In the genomic region with DNA sequence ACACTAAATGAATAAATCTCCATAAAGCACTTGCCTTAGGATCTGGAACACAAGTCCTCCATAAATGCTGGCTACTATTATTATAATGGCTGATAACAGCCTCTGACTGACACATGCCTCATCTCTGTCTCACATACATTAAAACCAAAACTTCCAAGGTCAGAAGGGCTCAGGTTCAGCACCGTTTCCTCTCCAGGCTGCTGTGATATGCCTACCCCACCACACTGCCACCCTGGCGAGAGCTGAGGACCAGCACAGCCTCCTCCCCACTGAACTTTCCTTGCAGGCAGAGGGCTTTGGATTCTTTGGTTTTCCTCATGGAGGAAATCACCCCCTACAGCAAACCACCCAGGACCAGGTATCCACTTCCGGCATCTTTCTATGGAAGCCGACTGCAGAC, we compare ENCODE assay signal across 2 cellular contexts.
TF ChIP-seq lines count a peak whose summit lies in the region.

No MANE protein-coding gene starts in this region.

TF ChIP-seq in liver, 16 proteins besides CTCF, POLR2A, EP300 and RAD21 (continued from another document):
- TF ChIP-seq, protein P1, sequence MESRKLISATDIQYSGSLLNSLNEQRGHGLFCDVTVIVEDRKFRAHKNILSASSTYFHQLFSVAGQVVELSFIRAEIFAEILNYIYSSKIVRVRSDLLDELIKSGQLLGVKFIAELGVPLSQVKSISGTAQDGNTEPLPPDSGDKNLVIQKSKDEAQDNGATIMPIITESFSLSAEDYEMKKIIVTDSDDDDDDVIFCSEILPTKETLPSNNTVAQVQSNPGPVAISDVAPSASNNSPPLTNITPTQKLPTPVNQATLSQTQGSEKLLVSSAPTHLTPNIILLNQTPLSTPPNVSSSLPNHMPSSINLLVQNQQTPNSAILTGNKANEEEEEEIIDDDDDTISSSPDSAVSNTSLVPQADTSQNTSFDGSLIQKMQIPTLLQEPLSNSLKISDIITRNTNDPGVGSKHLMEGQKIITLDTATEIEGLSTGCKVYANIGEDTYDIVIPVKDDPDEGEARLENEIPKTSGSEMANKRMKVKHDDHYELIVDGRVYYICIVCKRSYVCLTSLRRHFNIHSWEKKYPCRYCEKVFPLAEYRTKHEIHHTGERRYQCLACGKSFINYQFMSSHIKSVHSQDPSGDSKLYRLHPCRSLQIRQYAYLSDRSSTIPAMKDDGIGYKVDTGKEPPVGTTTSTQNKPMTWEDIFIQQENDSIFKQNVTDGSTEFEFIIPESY (IDR thresholded peaks at IDR 0.05) = no peak
- no peak for TF ChIP-seq MAX (IDR thresholded peaks at IDR 0.05)
- TF ChIP-seq RXRA (IDR thresholded peaks at IDR 0.05) = no peak
- no peak for TF ChIP-seq NR2F2 (IDR thresholded peaks at IDR 0.05)
- TF ChIP-seq EGR1 (IDR thresholded peaks at IDR 0.05; ENCODE audit: low read depth in 2 of 2) = no peak
- no peak for TF ChIP-seq REST (IDR thresholded peaks at IDR 0.05)
- TF ChIP-seq, protein P2, sequence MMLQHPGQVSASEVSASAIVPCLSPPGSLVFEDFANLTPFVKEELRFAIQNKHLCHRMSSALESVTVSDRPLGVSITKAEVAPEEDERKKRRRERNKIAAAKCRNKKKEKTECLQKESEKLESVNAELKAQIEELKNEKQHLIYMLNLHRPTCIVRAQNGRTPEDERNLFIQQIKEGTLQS (IDR thresholded peaks at IDR 0.05) = no peak
- no peak for TF ChIP-seq TAF1 (conservative IDR thresholded peaks at IDR 0.05)
- TF ChIP-seq JUND (IDR thresholded peaks at IDR 0.05) = no peak

TF ChIP-seq in HepG2, 621 proteins besides CTCF, POLR2A, EP300 and RAD21 (continued from another document):
- TF ChIP-seq, protein P3, sequence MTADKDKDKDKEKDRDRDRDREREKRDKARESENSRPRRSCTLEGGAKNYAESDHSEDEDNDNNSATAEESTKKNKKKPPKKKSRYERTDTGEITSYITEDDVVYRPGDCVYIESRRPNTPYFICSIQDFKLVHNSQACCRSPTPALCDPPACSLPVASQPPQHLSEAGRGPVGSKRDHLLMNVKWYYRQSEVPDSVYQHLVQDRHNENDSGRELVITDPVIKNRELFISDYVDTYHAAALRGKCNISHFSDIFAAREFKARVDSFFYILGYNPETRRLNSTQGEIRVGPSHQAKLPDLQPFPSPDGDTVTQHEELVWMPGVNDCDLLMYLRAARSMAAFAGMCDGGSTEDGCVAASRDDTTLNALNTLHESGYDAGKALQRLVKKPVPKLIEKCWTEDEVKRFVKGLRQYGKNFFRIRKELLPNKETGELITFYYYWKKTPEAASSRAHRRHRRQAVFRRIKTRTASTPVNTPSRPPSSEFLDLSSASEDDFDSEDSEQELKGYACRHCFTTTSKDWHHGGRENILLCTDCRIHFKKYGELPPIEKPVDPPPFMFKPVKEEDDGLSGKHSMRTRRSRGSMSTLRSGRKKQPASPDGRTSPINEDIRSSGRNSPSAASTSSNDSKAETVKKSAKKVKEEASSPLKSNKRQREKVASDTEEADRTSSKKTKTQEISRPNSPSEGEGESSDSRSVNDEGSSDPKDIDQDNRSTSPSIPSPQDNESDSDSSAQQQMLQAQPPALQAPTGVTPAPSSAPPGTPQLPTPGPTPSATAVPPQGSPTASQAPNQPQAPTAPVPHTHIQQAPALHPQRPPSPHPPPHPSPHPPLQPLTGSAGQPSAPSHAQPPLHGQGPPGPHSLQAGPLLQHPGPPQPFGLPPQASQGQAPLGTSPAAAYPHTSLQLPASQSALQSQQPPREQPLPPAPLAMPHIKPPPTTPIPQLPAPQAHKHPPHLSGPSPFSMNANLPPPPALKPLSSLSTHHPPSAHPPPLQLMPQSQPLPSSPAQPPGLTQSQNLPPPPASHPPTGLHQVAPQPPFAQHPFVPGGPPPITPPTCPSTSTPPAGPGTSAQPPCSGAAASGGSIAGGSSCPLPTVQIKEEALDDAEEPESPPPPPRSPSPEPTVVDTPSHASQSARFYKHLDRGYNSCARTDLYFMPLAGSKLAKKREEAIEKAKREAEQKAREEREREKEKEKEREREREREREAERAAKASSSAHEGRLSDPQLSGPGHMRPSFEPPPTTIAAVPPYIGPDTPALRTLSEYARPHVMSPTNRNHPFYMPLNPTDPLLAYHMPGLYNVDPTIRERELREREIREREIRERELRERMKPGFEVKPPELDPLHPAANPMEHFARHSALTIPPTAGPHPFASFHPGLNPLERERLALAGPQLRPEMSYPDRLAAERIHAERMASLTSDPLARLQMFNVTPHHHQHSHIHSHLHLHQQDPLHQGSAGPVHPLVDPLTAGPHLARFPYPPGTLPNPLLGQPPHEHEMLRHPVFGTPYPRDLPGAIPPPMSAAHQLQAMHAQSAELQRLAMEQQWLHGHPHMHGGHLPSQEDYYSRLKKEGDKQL (CRISPR knock-in tag; IDR thresholded peaks at IDR 0.05; ENCODE audit: low read depth) = no peak
- no peak for TF ChIP-seq ZNF883 (CRISPR knock-in tag; IDR thresholded peaks at IDR 0.05; ENCODE audit: not compliant biosample characterization)
- TF ChIP-seq ZNF720 (CRISPR knock-in tag; IDR thresholded peaks at IDR 0.05) = no peak
- no peak for TF ChIP-seq REXO4 (CRISPR knock-in tag; IDR thresholded peaks at IDR 0.05; ENCODE audit: borderline replicate concordance)
- TF ChIP-seq SOX5 (CRISPR knock-in tag; IDR thresholded peaks at IDR 0.05; ENCODE audit: borderline replicate concordance) = no peak
- no peak for TF ChIP-seq MEF2D (CRISPR knock-in tag; IDR thresholded peaks at IDR 0.05)
- TF ChIP-seq SAFB2 (CRISPR knock-in tag; IDR thresholded peaks at IDR 0.05; ENCODE audit: borderline replicate concordance, low read depth) = no peak
- TF ChIP-seq LCORL (IDR thresholded peaks at IDR 0.05) = no peak
- TF ChIP-seq LCORL (CRISPR knock-in tag; IDR thresholded peaks at IDR 0.05) = no peak
- TF ChIP-seq ZFP37 (CRISPR knock-in tag; IDR thresholded peaks at IDR 0.05; ENCODE audit: borderline replicate concordance) = no peak
- no peak for TF ChIP-seq ZUFSP (CRISPR knock-in tag; IDR thresholded peaks at IDR 0.05; ENCODE audit: borderline replicate concordance)
- TF ChIP-seq, protein P4, sequence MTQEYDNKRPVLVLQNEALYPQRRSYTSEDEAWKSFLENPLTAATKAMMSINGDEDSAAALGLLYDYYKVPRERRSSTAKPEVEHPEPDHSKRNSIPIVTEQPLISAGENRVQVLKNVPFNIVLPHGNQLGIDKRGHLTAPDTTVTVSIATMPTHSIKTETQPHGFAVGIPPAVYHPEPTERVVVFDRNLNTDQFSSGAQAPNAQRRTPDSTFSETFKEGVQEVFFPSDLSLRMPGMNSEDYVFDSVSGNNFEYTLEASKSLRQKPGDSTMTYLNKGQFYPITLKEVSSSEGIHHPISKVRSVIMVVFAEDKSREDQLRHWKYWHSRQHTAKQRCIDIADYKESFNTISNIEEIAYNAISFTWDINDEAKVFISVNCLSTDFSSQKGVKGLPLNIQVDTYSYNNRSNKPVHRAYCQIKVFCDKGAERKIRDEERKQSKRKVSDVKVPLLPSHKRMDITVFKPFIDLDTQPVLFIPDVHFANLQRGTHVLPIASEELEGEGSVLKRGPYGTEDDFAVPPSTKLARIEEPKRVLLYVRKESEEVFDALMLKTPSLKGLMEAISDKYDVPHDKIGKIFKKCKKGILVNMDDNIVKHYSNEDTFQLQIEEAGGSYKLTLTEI (CRISPR knock-in tag; conservative IDR thresholded peaks at IDR 0.05) = no peak
- TF ChIP-seq JUNB (CRISPR knock-in tag; IDR thresholded peaks at IDR 0.05; ENCODE audit: borderline replicate concordance) = no peak
- no peak for TF ChIP-seq ZNF143 (CRISPR knock-in tag; IDR thresholded peaks at IDR 0.05)
- TF ChIP-seq ZNF276 (CRISPR knock-in tag; IDR thresholded peaks at IDR 0.05; ENCODE audit: low read depth) = no peak
